ENCODE assay signal across 27 cellular contexts in genomic region chr4:76866641-76867040, GRCh38. TPM values are rescaled to one million over a fixed set of nuclear protein-coding genes. Genes with fewer than 3 reads are reported as not detected.
"Had no signal": no experiment of that assay in that cellular context is flagged by ENCODE, and none has a peak within 500 bp of the region (broad histone marks: within the 10 kb centered on the region; RNA-seq: fewer than 3 reads in every experiment).

No MANE protein-coding gene starts in this region.

- H3K4me3 ChIP-seq: left ventricle myocardium inferior, lung, psoas muscle, smooth muscle cell, stomach, testis, thyroid gland, transverse colon, upper lobe of left lung, vagina had no signal

- H3K4me2 ChIP-seq: smooth muscle cell had no signal

- H3K36me3 ChIP-seq: left ventricle myocardium inferior, right lobe of liver, stomach, thyroid gland, transverse colon, upper lobe of left lung, vagina had no signal

- H3K36me3 Mint-ChIP-seq: immature natural killer cell; stimulated activated memory B cell treated with anti-CD40 and anti-IgM and Interleukin-4, amounts not matched to agents 10 μg/mL and 1 μg/mL and 100 μg/mL, for 72 hours had no signal

- DNase-seq: hypothalamus; immature natural killer cell; left ventricle myocardium inferior; midbrain; naive thymus-derived CD8-positive, alpha-beta T cell; nucleus accumbens; psoas muscle; right lobe of liver; stimulated activated CD4-positive, alpha-beta T cell treated with anti-CD3 and anti-CD28 coated beads, Interleukin-1b, Interleukin-23, amount 100 ng/mL, for 48 hours; stimulated activated CD4-positive, alpha-beta T cell treated with anti-CD3 and anti-CD28 coated beads, Interleukin-2, amount 100 ng/mL, for 48 hours; stimulated activated CD4-positive, alpha-beta T cell treated with anti-CD3 and anti-CD28 coated beads, Interleukin-4, amount 100 ng/mL, for 4 hours; stimulated activated CD8-positive, alpha-beta memory T cell treated with anti-CD3 and anti-CD28 coated beads, Interleukin-4, amount 100 ng/mL, for 48 hours; stimulated activated naive CD4-positive, alpha-beta T cell treated with Interleukin-2 at 50 U/mL for 16 hours; stomach; testis; thyroid gland; transverse colon; upper lobe of left lung had no signal

- H3K27ac Mint-ChIP-seq: immature natural killer cell; naive thymus-derived CD8-positive, alpha-beta T cell; stimulated activated memory B cell treated with anti-CD40 and anti-IgM and Interleukin-4, amounts not matched to agents 10 μg/mL and 1 μg/mL and 100 μg/mL, for 72 hours had no signal

- H2AFZ ChIP-seq: parathyroid adenoma had no signal

- H3K79me2 ChIP-seq: parathyroid adenoma had no signal

- H3K27me3 Mint-ChIP-seq: stimulated activated memory B cell treated with anti-CD40 and anti-IgM and Interleukin-4, amounts not matched to agents 10 μg/mL and 1 μg/mL and 100 μg/mL, for 72 hours had no signal

- FAIRE-seq: islet of Langerhans had no signal

- ATAC-seq: naive thymus-derived CD8-positive, alpha-beta T cell; psoas muscle; stimulated activated memory B cell treated with anti-CD40 and anti-IgM and Interleukin-4, amounts not matched to agents 10 μg/mL and 1 μg/mL and 100 μg/mL, for 72 hours had no signal

- H3K9me3 ChIP-seq: left ventricle myocardium inferior, psoas muscle, right lobe of liver, stomach, testis, thyroid gland, transverse colon, upper lobe of left lung, vagina had no signal

- H3K9ac ChIP-seq: parathyroid adenoma had no signal

- H3K4me1 Mint-ChIP-seq: immature natural killer cell; stimulated activated memory B cell treated with anti-CD40 and anti-IgM and Interleukin-4, amounts not matched to agents 10 μg/mL and 1 μg/mL and 100 μg/mL, for 72 hours had no signal

- H3K27ac ChIP-seq: left ventricle myocardium inferior, parathyroid adenoma, psoas muscle, right lobe of liver, stomach, testis, thyroid gland, transverse colon, upper lobe of left lung, vagina had no signal

- H3K4me3 Mint-ChIP-seq: immature natural killer cell; naive thymus-derived CD8-positive, alpha-beta T cell; nephron; neural crest cell; stimulated activated memory B cell treated with anti-CD40 and anti-IgM and Interleukin-4, amounts not matched to agents 10 μg/mL and 1 μg/mL and 100 μg/mL, for 72 hours had no signal

- H3K9me3 Mint-ChIP-seq: naive thymus-derived CD8-positive, alpha-beta T cell; nephron; neural crest cell had no signal

- H3K4me1 ChIP-seq: left ventricle myocardium inferior, parathyroid adenoma, psoas muscle, right lobe of liver, stomach, testis, thyroid gland, upper lobe of left lung, vagina had no signal

- H3K27me3 ChIP-seq: right lobe of liver, stomach, testis, thyroid gland, transverse colon, upper lobe of left lung, vagina had no signal

RNA-seq across cellular contexts. Expression of gene SOWAHB, which starts 31.3 kb away (rescaled TPM):
- total RNA-seq: left ventricle myocardium inferior; mesenteric fat pad; naive thymus-derived CD8-positive, alpha-beta T cell; neural crest cell had no signal
- polyA plus RNA-seq: immature natural killer cell; naive thymus-derived CD8-positive, alpha-beta T cell had no signal
